ENCODE assay signal across 9 cellular contexts in the genomic region with DNA sequence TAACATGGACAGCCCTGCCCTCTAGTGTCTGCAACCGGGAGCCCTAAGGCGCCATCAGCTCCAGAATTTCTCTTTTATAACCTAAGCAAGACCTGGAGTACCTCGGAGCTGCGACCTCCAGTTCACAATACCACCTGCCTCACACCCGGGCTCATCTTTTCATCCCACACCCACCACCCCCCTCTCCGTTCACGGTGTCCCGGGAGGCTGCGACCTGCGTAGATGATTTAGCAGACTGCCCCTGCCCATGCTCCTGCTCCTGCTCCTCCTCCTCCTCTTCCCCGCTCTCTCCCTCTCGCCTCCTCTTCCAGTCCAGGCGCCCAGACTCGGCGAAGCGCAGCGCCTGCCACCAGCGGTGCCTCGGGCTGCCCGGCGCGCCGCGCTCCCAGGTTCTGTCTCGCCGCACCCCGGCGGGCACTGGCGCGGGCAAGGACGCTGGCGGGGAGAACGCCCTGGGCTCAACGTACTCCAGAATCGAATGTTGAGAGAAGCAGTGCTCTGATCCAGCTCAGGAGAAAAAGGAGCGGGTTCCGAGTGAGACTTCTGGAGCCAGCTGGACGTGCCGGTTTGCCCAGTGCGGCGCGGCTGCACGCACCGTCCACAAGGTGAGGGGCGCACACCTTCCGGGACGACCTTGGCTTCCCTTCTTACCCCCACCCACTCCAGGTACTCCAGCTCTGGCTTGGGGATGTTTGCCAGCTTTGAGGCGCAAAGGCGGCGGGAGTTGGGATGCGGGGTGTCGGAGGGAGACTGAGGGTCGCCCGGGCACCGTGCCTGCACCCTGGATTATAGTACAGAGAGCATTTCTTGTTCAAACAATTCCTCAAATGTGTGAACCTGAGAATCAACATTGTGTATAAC. TPM values are rescaled to one million over a fixed set of nuclear protein-coding genes. Genes with fewer than 3 reads are reported as not detected.
DNase-seq lines count a peak whose midpoint lies in the region; ATAC-seq and TF ChIP-seq lines count a peak whose summit lies in the region.
"Had no signal": no experiment of that assay in that cellular context is flagged by ENCODE, and none has a peak within 500 bp of the region (broad histone marks: within the 10 kb centered on the region; RNA-seq: fewer than 3 reads in every experiment).

Gene HTR1E (plus strand): TSS at position 310 of the 861 bp plus-strand sequence. CDS start 77,807 bp downstream, outside the sequence.

- no peak within 1 kb of the TSS for H3K4me3 ChIP-seq in foreskin fibroblast (ENCODE audit: low read depth in 1 of 2, low read length in 2 of 2)
- H3K4me3 ChIP-seq: SK-N-MC had no signal

- H3K4me3 Mint-ChIP-seq in osteocyte (ENCODE audit: unreplicated experiment): peak within 1 kb of the TSS; percentile 45

- H3K27ac Mint-ChIP-seq in osteocyte (ENCODE audit: unreplicated experiment): no peak within 1 kb of the TSS

- H3K4me1 Mint-ChIP-seq in osteocyte (ENCODE audit: unreplicated experiment): peaks cover 7% of the 10 kb centered on the region

- H3K27me3 Mint-ChIP-seq in osteocyte (ENCODE audit: unreplicated experiment): peaks cover 51% of the 10 kb centered on the region

- ATAC-seq in GM19324 (IDR thresholded peaks at IDR 0.05; ENCODE audit: low FRiP score, unreplicated experiment): peak; percentile 51

- H3K36me3 Mint-ChIP-seq in osteocyte (ENCODE audit: unreplicated experiment): no peaks in the 10 kb centered on the region

- in situ Hi-C loops in Caki2 (cut with HindIII; ENCODE audit: low pct_unique_long_range_greater_than_20kb, low sequenced_read_pairs): no loop called here

- no peaks in the 10 kb centered on the region for H3K9me3 Mint-ChIP-seq in osteocyte (ENCODE audit: unreplicated experiment)

- TF ChIP-seq CTCF in foreskin fibroblast (IDR thresholded peaks at IDR 0.05; ENCODE audit: low read depth, low read length) (peak; percentile 53), osteocyte (IDR thresholded peaks at IDR 0.05) (peak; percentile 55)

- peak; percentile 49 for DNase-seq in Caki2 (ENCODE audit: low read depth)
- peak; percentile 80 for DNase-seq in HuH-7 (ENCODE audit: low spot score)
- peak; percentile 22 for DNase-seq in SW480 (ENCODE audit: low spot score)
- DNase-seq in foreskin fibroblast: peak; percentile 2 to 10
- DNase-seq in osteocyte (ENCODE audit: extremely low spot score, unreplicated experiment): no peak
- no peak for DNase-seq in activated gamma-delta T cell treated with Interleukin-2 at 50 U/mL for 16 hours
- DNase-seq in activated effector memory CD4-positive, alpha-beta T cell treated with Interleukin-2 at 50 U/mL for 16 hours: no peak

RNA-seq across cellular contexts. Expression of gene HTR1E, which starts in this region (rescaled TPM):
- not detected in 2 replicates for total RNA-seq in Caki2 (2014; rRNA removed; shearing (Covaris generic); ENCODE audit: low replicate concordance)
- not detected in 2 replicates for total RNA-seq in osteocyte

Comparison
In these comparisons a context has a peak if more than half of its experiments do, and no peak if none do; other contexts are left out.
1. Peak in DNase-seq in Caki2; RNA of the gene not detected or under 1 TPM.
2. DNase-seq: peak in HuH-7 (single experiment), SW480 (single experiment) and foreskin fibroblast (2 of 2); none in osteocyte (single experiment), activated gamma-delta T cell treated with Interleukin-2 at 50 U/mL for 16 hours (single experiment) and activated effector memory CD4-positive, alpha-beta T cell treated with Interleukin-2 at 50 U/mL for 16 hours (single experiment).